Comparison of ENCODE assay signal across 16 cellular contexts in genomic region chr20:3039426-3039825, GRCh38. TPM values are rescaled to one million over a fixed set of nuclear protein-coding genes. Genes with fewer than 3 reads are reported as not detected.
DNase-seq lines count a peak whose midpoint lies in the region; ATAC-seq and TF ChIP-seq lines count a peak whose summit lies in the region.
"Had no signal": no experiment of that assay in that cellular context is flagged by ENCODE, and none has a peak within 500 bp of the region (broad histone marks: within the 10 kb centered on the region; RNA-seq: fewer than 3 reads in every experiment).

No MANE protein-coding gene starts in this region.

- TF ChIP-seq CTCF in endothelial cell (IDR thresholded peaks at IDR 0.05; ENCODE audit: unreplicated experiment): no peak
- TF ChIP-seq CTCF in type B pancreatic cell (conservative IDR thresholded peaks at IDR 0.05): no peak
- no peak for TF ChIP-seq CTCF in foreskin fibroblast (IDR thresholded peaks at IDR 0.05; ENCODE audit: low read depth, low read length)

- no peaks in the 10 kb centered on the region for H3K9me3 Mint-ChIP-seq in activated CD4-positive, alpha-beta T cell treated with anti-CD3 and anti-CD28 coated beads for 36 hours (ENCODE audit: low read depth)
- H3K9me3 Mint-ChIP-seq in activated naive CD8-positive, alpha-beta T cell (ENCODE audit: low read depth): no peaks in the 10 kb centered on the region
- H3K9me3 Mint-ChIP-seq in activated naive CD8-positive, alpha-beta T cell treated with anti-CD3 and anti-CD28 coated beads for 36 hours: no peaks in the 10 kb centered on the region
- H3K9me3 Mint-ChIP-seq in endothelial cell (ENCODE audit: unreplicated experiment) (no peaks in the 10 kb centered on the region), type B pancreatic cell (no peaks in the 10 kb centered on the region)

- H3K27me3 Mint-ChIP-seq in activated CD4-positive, alpha-beta T cell treated with anti-CD3 and anti-CD28 coated beads for 36 hours: no peaks in the 10 kb centered on the region
- H3K27me3 Mint-ChIP-seq in activated naive CD8-positive, alpha-beta T cell: no peaks in the 10 kb centered on the region
- no peaks in the 10 kb centered on the region for H3K27me3 Mint-ChIP-seq in activated naive CD8-positive, alpha-beta T cell treated with anti-CD3 and anti-CD28 coated beads for 36 hours
- H3K27me3 Mint-ChIP-seq in endothelial cell (ENCODE audit: unreplicated experiment): peaks cover 9% of the 10 kb centered on the region
- no peaks in the 10 kb centered on the region for H3K27me3 Mint-ChIP-seq in type B pancreatic cell

- H3K4me3 Mint-ChIP-seq in activated CD4-positive, alpha-beta T cell treated with anti-CD3 and anti-CD28 coated beads for 36 hours: no peak overlapping the region
- no peak overlapping the region for H3K4me3 Mint-ChIP-seq in activated naive CD8-positive, alpha-beta T cell
- H3K4me3 Mint-ChIP-seq in activated naive CD8-positive, alpha-beta T cell treated with anti-CD3 and anti-CD28 coated beads for 36 hours: no peak overlapping the region
- no peak overlapping the region for H3K4me3 Mint-ChIP-seq in endothelial cell (ENCODE audit: unreplicated experiment)
- H3K4me3 Mint-ChIP-seq in type B pancreatic cell: no peak overlapping the region

- H3K27ac Mint-ChIP-seq in activated CD4-positive, alpha-beta T cell treated with anti-CD3 and anti-CD28 coated beads for 36 hours: peak overlapping the region; percentile 52
- peak overlapping the region; percentile 58 for H3K27ac Mint-ChIP-seq in activated naive CD8-positive, alpha-beta T cell
- no peak overlapping the region for H3K27ac Mint-ChIP-seq in activated naive CD8-positive, alpha-beta T cell treated with anti-CD3 and anti-CD28 coated beads for 36 hours
- peak overlapping the region; percentile 45 for H3K27ac Mint-ChIP-seq in endothelial cell (ENCODE audit: unreplicated experiment)
- H3K27ac Mint-ChIP-seq in type B pancreatic cell: peak overlapping the region; percentile 63

- no peak for DNase-seq in activated CD4-positive, alpha-beta T cell treated with anti-CD3 and anti-CD28 coated beads for 36 hours
- DNase-seq in activated CD4-positive, alpha-beta T cell treated with anti-CD3 and anti-CD28 coated beads, Interleukin-2, amount 50 U/mL, for 4 hours: no peak
- DNase-seq in activated naive CD8-positive, alpha-beta T cell treated with anti-CD3 and anti-CD28 coated beads for 36 hours: no peak
- DNase-seq in endothelial cell (ENCODE audit: low spot score): no peak
- no peak for DNase-seq in type B pancreatic cell (ENCODE audit: extremely low spot score, unreplicated experiment)
- DNase-seq in foreskin fibroblast: no peak
- DNase-seq: 8988T, H7, KG1, NCI-H1092 treated with DMSO at 0.1 percent for 48 hours, NCI-H187, NCI-H446 had no signal

- POLR2A ChIA-PET in activated CD4-positive, alpha-beta T cell treated with anti-CD3 and anti-CD28 coated beads for 36 hours (lab: Charles Lee): no interaction called here

- no peak overlapping the region for H3K4me3 ChIP-seq in foreskin fibroblast (ENCODE audit: low read depth in 1 of 2, low read length in 2 of 2)
- H3K4me3 ChIP-seq: BLaER1 had no signal

- intact Hi-C loops in activated CD4-positive, alpha-beta T cell treated with anti-CD3 and anti-CD28 coated beads for 36 hours (cut with DNase I, micrococcal nuclease): no loop called here

- H3K36me3 Mint-ChIP-seq in activated CD4-positive, alpha-beta T cell treated with anti-CD3 and anti-CD28 coated beads for 36 hours (ENCODE audit: low read depth): peaks cover 33% of the 10 kb centered on the region
- H3K36me3 Mint-ChIP-seq in activated naive CD8-positive, alpha-beta T cell: peaks cover 2% of the 10 kb centered on the region
- peaks cover 19% of the 10 kb centered on the region for H3K36me3 Mint-ChIP-seq in activated naive CD8-positive, alpha-beta T cell treated with anti-CD3 and anti-CD28 coated beads for 36 hours
- H3K36me3 Mint-ChIP-seq in endothelial cell (ENCODE audit: low read depth, unreplicated experiment) (peaks cover 38% of the 10 kb centered on the region), type B pancreatic cell (peaks cover 18% of the 10 kb centered on the region)

- no peak for ATAC-seq in activated CD4-positive, alpha-beta T cell treated with anti-CD3 and anti-CD28 coated beads for 36 hours
- no peak for ATAC-seq in HG03280 (IDR thresholded peaks at IDR 0.05; ENCODE audit: unreplicated experiment)

- CTCF ChIA-PET in activated CD4-positive, alpha-beta T cell treated with anti-CD3 and anti-CD28 coated beads for 36 hours (lab: Charles Lee): interaction anchor here (0.8 to 2.8 kb wide), 2 partner anchors 14 to 146 kb away, joined by 3 to 12 read pairs; no protein-coding TSS in a partner anchor

- no peaks in the 10 kb centered on the region for H3K4me1 Mint-ChIP-seq in activated CD4-positive, alpha-beta T cell treated with anti-CD3 and anti-CD28 coated beads for 36 hours
- no peaks in the 10 kb centered on the region for H3K4me1 Mint-ChIP-seq in activated naive CD8-positive, alpha-beta T cell (ENCODE audit: low read depth)
- no peaks in the 10 kb centered on the region for H3K4me1 Mint-ChIP-seq in activated naive CD8-positive, alpha-beta T cell treated with anti-CD3 and anti-CD28 coated beads for 36 hours
- H3K4me1 Mint-ChIP-seq in endothelial cell (ENCODE audit: unreplicated experiment) (peaks cover 15% of the 10 kb centered on the region), type B pancreatic cell (ENCODE audit: unreplicated experiment) (peaks cover 12% of the 10 kb centered on the region)

RNA-seq across cellular contexts. Expression of gene GNRH2, which starts 4.0 kb away (rescaled TPM):
- total RNA-seq in activated CD4-positive, alpha-beta T cell treated with anti-CD3 and anti-CD28 coated beads for 36 hours: 1 to 10 TPM; 8.0 to 8.3 TPM
- 1 to 10 TPM in 1 of 2 experiments, under 1 TPM in 1; 0.87 to 1.1 TPM for total RNA-seq in activated naive CD8-positive, alpha-beta T cell treated with anti-CD3 and anti-CD28 coated beads for 36 hours
- total RNA-seq in endothelial cell (ENCODE audit: unreplicated experiment) (0.87 TPM), type B pancreatic cell (ENCODE audit: low replicate concordance) (0.99 and 2.3 TPM in 2 replicates)
- total RNA-seq: H7 had no signal

RNA-seq across cellular contexts. Expression of gene MRPS26, which starts 6.4 kb away (rescaled TPM):
- 100 to 1,000 TPM; 107 to 153 TPM for total RNA-seq in activated CD4-positive, alpha-beta T cell treated with anti-CD3 and anti-CD28 coated beads for 36 hours
- 10 to 100 TPM; 70.9 to 72.4 TPM for total RNA-seq in activated naive CD8-positive, alpha-beta T cell treated with anti-CD3 and anti-CD28 coated beads for 36 hours
- total RNA-seq in endothelial cell (ENCODE audit: unreplicated experiment) (28.9 TPM), type B pancreatic cell (ENCODE audit: low replicate concordance) (59.0 and 67.3 TPM in 2 replicates)

RNA-seq across cellular contexts. Expression of gene OXT, which starts 32.0 kb away (rescaled TPM):
- total RNA-seq in activated CD4-positive, alpha-beta T cell treated with anti-CD3 and anti-CD28 coated beads for 36 hours: under 1 TPM in 1 of 2 experiments, not detected in 1; 0.40 TPM
- under 1 TPM in 1 of 2 experiments, not detected in 1; 0.47 TPM for total RNA-seq in activated naive CD8-positive, alpha-beta T cell treated with anti-CD3 and anti-CD28 coated beads for 36 hours
- total RNA-seq in endothelial cell (ENCODE audit: unreplicated experiment): not detected
- 1.2 TPM in 1 of 2 replicates, not detected in the other for total RNA-seq in type B pancreatic cell (ENCODE audit: low replicate concordance)
- total RNA-seq: MCF 10A had no signal

RNA-seq across cellular contexts. Expression of gene AVP, which starts 45.1 kb away (rescaled TPM):
- total RNA-seq in activated CD4-positive, alpha-beta T cell treated with anti-CD3 and anti-CD28 coated beads for 36 hours: not detected
- total RNA-seq in activated naive CD8-positive, alpha-beta T cell treated with anti-CD3 and anti-CD28 coated beads for 36 hours: not detected
- total RNA-seq in endothelial cell (ENCODE audit: unreplicated experiment) (not detected), type B pancreatic cell (ENCODE audit: low replicate concordance) (not detected in 2 replicates)
- total RNA-seq: H7, MCF 10A had no signal
